In genomic region chr13:36352350-36352749, GRCh38 we compare ENCODE assay signal across 17 cellular contexts. TPM values are rescaled to one million over a fixed set of nuclear protein-coding genes. Genes with fewer than 3 reads are reported as not detected.
"Had no signal": no experiment of that assay in that cellular context is flagged by ENCODE, and none has a peak within 500 bp of the region (broad histone marks: within the 10 kb centered on the region; RNA-seq: fewer than 3 reads in every experiment).

No MANE protein-coding gene starts in this region.

- H3K4me1 Mint-ChIP-seq: activated naive CD8-positive, alpha-beta T cell treated with anti-CD3 and anti-CD28 coated beads for 36 hours; immature natural killer cell had no signal

- H3K27me3 ChIP-seq: ovary, suprapubic skin had no signal

- H3K4me3 ChIP-seq: coronary artery, ovary, suprapubic skin had no signal

- H3K27ac Mint-ChIP-seq: activated naive CD8-positive, alpha-beta T cell treated with anti-CD3 and anti-CD28 coated beads for 36 hours; immature natural killer cell; nephron progenitor cell had no signal

- H3K9me3 ChIP-seq: ovary, suprapubic skin had no signal

- H3K36me3 Mint-ChIP-seq: activated naive CD8-positive, alpha-beta T cell treated with anti-CD3 and anti-CD28 coated beads for 36 hours; immature natural killer cell had no signal

- H3K27ac ChIP-seq: coronary artery, epithelial cell of prostate, ovary, suprapubic skin had no signal

- DNase-seq: activated gamma-delta T cell treated with Interleukin-2 at 50 U/mL for 16 hours; activated naive CD8-positive, alpha-beta T cell treated with anti-CD3 and anti-CD28 coated beads for 36 hours; activated T-cell treated with anti-CD3 and anti-CD28 coated beads, Interleukin-2, amount 50 U/mL, for 1 hour; aorta; effector CD4-positive, alpha-beta T cell; glutamatergic neuron; immature natural killer cell; nephron progenitor cell; ovary; stimulated activated CD4-positive, alpha-beta T cell treated with anti-CD3 and anti-CD28 coated beads, Interleukin-4, amount 100 ng/mL, for 1 hour; stimulated activated CD8-positive, alpha-beta memory T cell treated with anti-CD3 and anti-CD28 coated beads, Interleukin-4, amount 100 ng/mL, for 48 hours; stimulated activated naive CD8-positive, alpha-beta T cell treated with anti-CD3 and anti-CD28 coated beads, Interleukin-15, Interleukin-2, amounts not matched to agents 100 U/mL and 50 U/mL, for 24 hours had no signal

- ATAC-seq: activated CD4-positive, CD25-positive, alpha-beta regulatory T cell treated with anti-CD3 and anti-CD28 coated beads, Interleukin-2, amount 50 U/mL, for 24 hours; left lobe of liver; stimulated activated naive CD8-positive, alpha-beta T cell treated with anti-CD3 and anti-CD28 coated beads, Interleukin-15, Interleukin-2, amounts not matched to agents 100 U/mL and 50 U/mL, for 24 hours had no signal

- H3K9me3 Mint-ChIP-seq: activated naive CD8-positive, alpha-beta T cell treated with anti-CD3 and anti-CD28 coated beads for 36 hours; immature natural killer cell had no signal

- H3K27me3 Mint-ChIP-seq: activated naive CD8-positive, alpha-beta T cell treated with anti-CD3 and anti-CD28 coated beads for 36 hours had no signal

- H3K4me3 Mint-ChIP-seq: activated naive CD8-positive, alpha-beta T cell treated with anti-CD3 and anti-CD28 coated beads for 36 hours; immature natural killer cell; nephron progenitor cell had no signal

- H3K36me3 ChIP-seq: ovary, suprapubic skin had no signal

RNA-seq across cellular contexts. Expression of gene CCDC169, which starts 54.7 kb away (rescaled TPM):
- polyA plus RNA-seq: immature natural killer cell had no signal
